In the genomic region with DNA sequence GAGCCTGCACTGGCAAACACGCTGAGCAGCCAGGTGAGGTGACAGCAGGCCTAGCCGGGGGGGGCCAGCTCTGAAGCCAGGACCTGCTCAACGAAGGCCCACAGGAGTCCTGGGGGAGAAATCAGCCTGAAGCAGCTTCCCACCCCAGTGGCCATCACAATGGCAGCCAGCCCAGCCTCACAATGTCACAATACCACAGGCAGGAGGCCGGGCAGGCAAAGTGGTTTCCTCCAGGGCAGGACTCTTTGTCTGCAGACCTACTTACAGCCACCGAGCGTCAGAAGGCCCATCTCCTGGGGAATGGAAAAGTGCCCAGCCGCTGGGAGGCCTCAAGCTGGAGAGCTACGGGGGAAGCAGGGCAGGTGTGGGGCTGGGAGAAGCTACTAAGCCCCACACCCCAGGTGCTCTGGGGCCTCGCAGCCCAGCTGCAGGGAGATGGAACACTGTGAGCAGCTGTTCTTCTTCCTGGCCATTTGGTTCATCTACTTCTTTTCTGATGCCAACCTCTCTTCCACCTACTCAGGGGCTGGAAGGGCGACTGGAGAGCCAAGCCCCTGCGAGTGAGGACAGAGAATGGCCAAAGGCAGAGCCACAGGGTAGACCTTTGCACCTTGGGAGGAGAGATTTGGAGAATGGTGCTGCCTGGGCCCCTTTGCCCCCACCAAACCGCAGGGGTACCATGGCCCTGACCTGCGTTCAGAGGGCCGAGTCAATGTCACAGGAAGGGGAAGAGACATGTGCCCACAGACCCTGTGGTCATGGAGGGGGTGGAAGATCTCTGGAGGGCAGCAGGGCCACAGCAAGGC, we compare ENCODE assay signal across 1 cellular context.
TF ChIP-seq lines count a peak whose summit lies in the region.

No MANE protein-coding gene starts in this region.

TF ChIP-seq in HEK293, 187 proteins besides CTCF, POLR2A, EP300 and RAD21 (continued from another document):
- TF ChIP-seq, protein P1, sequence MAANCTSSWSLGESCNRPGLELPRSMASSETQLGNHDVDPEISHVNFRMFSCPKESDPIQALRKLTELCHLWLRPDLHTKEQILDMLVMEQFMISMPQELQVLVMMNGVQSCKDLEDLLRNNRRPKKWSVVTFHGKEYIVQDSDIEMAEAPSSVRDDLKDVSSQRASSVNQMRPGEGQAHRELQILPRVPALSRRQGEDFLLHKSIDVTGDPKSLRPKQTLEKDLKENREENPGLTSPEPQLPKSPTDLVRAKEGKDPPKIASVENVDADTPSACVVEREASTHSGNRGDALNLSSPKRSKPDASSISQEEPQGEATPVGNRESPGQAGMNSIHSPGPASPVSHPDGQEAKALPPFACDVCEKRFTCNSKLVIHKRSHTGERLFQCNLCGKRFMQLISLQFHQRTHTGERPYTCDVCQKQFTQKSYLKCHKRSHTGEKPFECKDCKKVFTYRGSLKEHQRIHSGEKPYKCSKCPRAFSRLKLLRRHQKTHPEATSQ (tag by site-specific recombination; IDR thresholded peaks at IDR 0.05) = no peak
- TF ChIP-seq HOXC10 (CRISPR knock-in tag; IDR thresholded peaks at IDR 0.05) (no peak), ZNF585B (tag by site-specific recombination; IDR thresholded peaks at IDR 0.05) (no peak), ZNF660 (tag by site-specific recombination; IDR thresholded peaks at IDR 0.05) (no peak), ZNF521 (tag by site-specific recombination; IDR thresholded peaks at IDR 0.05) (no peak)
- TF ChIP-seq, protein P2, sequence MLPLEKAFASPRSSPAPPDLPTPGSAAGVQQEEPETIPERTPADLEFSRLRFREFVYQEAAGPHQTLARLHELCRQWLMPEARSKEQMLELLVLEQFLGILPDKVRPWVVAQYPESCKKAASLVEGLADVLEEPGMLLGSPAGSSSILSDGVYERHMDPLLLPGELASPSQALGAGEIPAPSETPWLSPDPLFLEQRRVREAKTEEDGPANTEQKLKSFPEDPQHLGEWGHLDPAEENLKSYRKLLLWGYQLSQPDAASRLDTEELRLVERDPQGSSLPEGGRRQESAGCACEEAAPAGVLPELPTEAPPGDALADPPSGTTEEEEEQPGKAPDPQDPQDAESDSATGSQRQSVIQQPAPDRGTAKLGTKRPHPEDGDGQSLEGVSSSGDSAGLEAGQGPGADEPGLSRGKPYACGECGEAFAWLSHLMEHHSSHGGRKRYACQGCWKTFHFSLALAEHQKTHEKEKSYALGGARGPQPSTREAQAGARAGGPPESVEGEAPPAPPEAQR (tag by site-specific recombination; IDR thresholded peaks at IDR 0.05) = no peak
TF ChIP-seq in HEK293: peak in this region for 1.
